2 cellular contexts compared by ENCODE assay signal in the genomic region with DNA sequence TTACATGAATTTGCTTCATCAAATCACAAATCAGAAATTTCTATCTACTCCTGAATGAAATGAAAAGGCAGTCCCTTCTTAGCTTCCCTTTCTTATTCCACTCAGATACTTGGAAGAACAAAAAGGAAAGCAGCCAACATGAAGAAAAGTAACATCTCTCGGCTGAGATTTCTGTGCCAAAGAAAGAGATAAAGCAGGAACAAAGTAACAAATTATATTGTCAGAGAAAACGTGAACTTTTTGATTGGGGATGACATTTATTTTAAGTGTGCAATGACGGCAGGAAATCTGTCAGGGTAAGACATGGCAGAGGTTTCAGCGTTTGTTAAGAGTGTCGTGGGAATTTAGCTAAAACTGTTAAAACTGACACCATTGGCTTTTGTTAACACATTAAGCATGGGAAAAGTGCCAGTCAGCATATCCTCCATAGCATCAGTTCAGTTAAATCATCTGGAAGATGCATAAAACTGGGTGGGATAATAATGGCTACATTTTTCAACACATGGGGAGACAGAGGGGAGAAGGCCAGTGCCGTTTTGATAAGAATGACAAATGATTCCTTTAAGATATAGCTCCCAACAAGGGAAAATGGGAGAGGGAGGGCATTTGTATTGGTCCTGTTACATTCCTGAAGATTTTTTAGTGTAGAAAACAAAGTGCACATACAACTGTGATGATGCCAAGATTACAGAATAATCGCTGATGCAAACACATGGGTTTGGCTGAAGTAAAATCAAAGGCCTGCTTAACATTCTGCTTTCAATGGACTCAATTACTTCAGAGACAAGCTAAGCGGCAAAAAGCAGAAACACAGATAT.
TF ChIP-seq lines count a peak whose summit lies in the region.

No MANE protein-coding gene starts in this region.

TF ChIP-seq in IMR-90, 13 proteins besides CTCF, POLR2A, EP300 and RAD21 (continued from another document):
- TF ChIP-seq CHD1 (IDR thresholded peaks at IDR 0.05; ENCODE audit: low read depth, low read length): no peak
- no peak for TF ChIP-seq MAZ (IDR thresholded peaks at IDR 0.05; ENCODE audit: borderline replicate concordance, low read depth, low read length)
- TF ChIP-seq CEBPB (IDR thresholded peaks at IDR 0.05; ENCODE audit: low read depth, low read length): no peak
- no peak for TF ChIP-seq RCOR1 (IDR thresholded peaks at IDR 0.05; ENCODE audit: insufficient replicate concordance, low read length)
- TF ChIP-seq FOS (IDR thresholded peaks at IDR 0.05; ENCODE audit: low read depth, low read length): no peak

TF ChIP-seq in HEK293T, 16 proteins besides CTCF, POLR2A, EP300 and RAD21 (continued from another document):
- TF ChIP-seq LEF1 (IDR thresholded peaks at IDR 0.05; ENCODE audit: borderline replicate concordance): no peak
- no peak for TF ChIP-seq ELF4 (IDR thresholded peaks at IDR 0.05)
TF ChIP-seq in HEK293T: peak in this region for 0.
